ENCODE assay signal across 35 cellular contexts in the genomic region with DNA sequence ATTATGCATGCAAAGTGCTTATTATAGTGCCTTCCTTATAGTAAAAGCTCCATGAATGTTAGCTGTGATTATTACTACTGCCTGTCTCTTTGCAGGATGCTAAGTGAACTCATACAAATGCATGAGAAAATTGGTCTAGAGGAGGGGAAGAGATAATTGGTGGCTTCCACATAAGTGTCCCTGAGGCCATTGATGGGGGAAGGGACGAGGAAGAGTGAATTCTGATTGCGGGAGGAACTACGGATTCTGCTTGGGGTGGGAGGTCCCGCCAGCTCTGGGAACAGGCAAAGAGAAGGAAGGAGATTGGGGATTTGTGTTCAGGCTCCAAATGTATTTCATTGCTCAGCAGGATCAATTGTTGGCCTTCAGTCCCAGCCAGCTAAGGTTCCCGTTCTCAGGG. TPM values are rescaled to one million over a fixed set of nuclear protein-coding genes. Genes with fewer than 3 reads are reported as not detected.
"Had no signal": no experiment of that assay in that cellular context is flagged by ENCODE, and none has a peak within 500 bp of the region (broad histone marks: within the 10 kb centered on the region; RNA-seq: fewer than 3 reads in every experiment).

No MANE protein-coding gene starts in this region.

- H3K27ac ChIP-seq: adrenal gland, body of pancreas, SJCRH30, SK-N-MC had no signal

- H3K4me3 ChIP-seq: adrenal gland, body of pancreas, MG63, SJCRH30, SK-N-MC had no signal

- ATAC-seq: activated CD8-positive, alpha-beta T cell treated with anti-CD3 and anti-CD28 coated beads for 36 hours; activated naive CD4-positive, alpha-beta T cell treated with anti-CD3 and anti-CD28 coated beads, Interleukin-2, amount 50 U/mL, for 72 hours; activated T-cell treated with anti-CD3 and anti-CD28 coated beads, Interleukin-2, amount 50 U/mL, for 72 hours; activated T-helper 17 cell treated with anti-CD3 and anti-CD28 coated beads, Interleukin-2, amount 50 U/mL, for 72 hours; body of pancreas; Panc1 had no signal

- FAIRE-seq: astrocyte, bronchial epithelial cell had no signal

- DNase-seq: activated CD4-positive, alpha-beta T cell treated with anti-CD3 and anti-CD28 coated beads, Interleukin-2, amount 10 ng/mL, durations not matched to agents 24 days and 14 days; activated CD4-positive, alpha-beta T cell treated with anti-CD3 and anti-CD28 coated beads, Interleukin-2, amount 50 U/mL, for 4 hours; activated CD8-positive, alpha-beta T cell treated with anti-CD3 and anti-CD28 coated beads for 36 hours; activated gamma-delta T cell; activated naive CD4-positive, alpha-beta T cell treated with anti-CD3 and anti-CD28 coated beads for 36 hours; activated T-cell treated with anti-CD3 and anti-CD28 coated beads, Interleukin-2, amount 50 U/mL, for 1 hour; activated T-cell treated with anti-CD3 and anti-CD28 coated beads, Interleukin-2, amount 50 U/mL, for 72 hours; adrenal gland; body of pancreas; Kasumi-1; KG1; MG63; MV-4-11; NCI-H1092; NCI-H1436 treated with DMSO at 0.1 percent for 48 hours; NCI-H1694 treated with DMSO at 0.1 percent for 48 hours; NCI-H2029 treated with DMSO at 0.1 percent for 48 hours; NCI-H2107; NCI-H2171; NCI-H226; NCI-H446 treated with DMSO at 0.1 percent for 48 hours; NCI-H524; SHP77; SJCRH30; T1000 had no signal

- H3K9me3 ChIP-seq: adrenal gland, body of pancreas, MG63, SJCRH30 had no signal

- H3K27me3 ChIP-seq: body of pancreas, MG63, SJCRH30 had no signal

- H3K4me1 ChIP-seq: adrenal gland, body of pancreas, SJCRH30 had no signal

- H3K36me3 ChIP-seq: adrenal gland, MG63, SJCRH30 had no signal

RNA-seq across cellular contexts. Expression of a gene that starts 11.6 kb away (rescaled TPM):
- total RNA-seq: activated CD4-positive, alpha-beta T cell treated with anti-CD3 and anti-CD28 coated beads, Interleukin-2, amount 10 ng/mL, durations not matched to agents 24 days and 14 days; activated CD8-positive, alpha-beta memory T cell treated with anti-CD3 and anti-CD28 coated beads for 36 hours; activated CD8-positive, alpha-beta T cell treated with anti-CD3 and anti-CD28 coated beads for 36 hours; activated naive CD4-positive, alpha-beta T cell treated with anti-CD3 and anti-CD28 coated beads for 36 hours; activated naive CD4-positive, alpha-beta T cell treated with anti-CD3 and anti-CD28 coated beads, Interleukin-2, amount 50 U/mL, for 72 hours; activated T-cell treated with anti-CD3 and anti-CD28 coated beads, Interleukin-2, amount 50 U/mL, for 72 hours; activated T-helper 17 cell treated with anti-CD3 and anti-CD28 coated beads, Interleukin-2, amount 50 U/mL, for 72 hours; astrocyte; body of pancreas; bronchial epithelial cell; RPMI7951; SJCRH30; T-helper 1 cell treated with Interleukin-12 subunit alpha and Interleukin-12 subunit beta and Interleukin-4 antibody, amounts not matched to agents 30 ng/mL and 1 ng/mL, for 36 hours; T-helper 2 cell treated with Interferon-gamma antibody and Interleukin-4, amounts not matched to agents 100 ng/mL and 5 ng/mL, for 36 hours had no signal
